In the genomic region with DNA sequence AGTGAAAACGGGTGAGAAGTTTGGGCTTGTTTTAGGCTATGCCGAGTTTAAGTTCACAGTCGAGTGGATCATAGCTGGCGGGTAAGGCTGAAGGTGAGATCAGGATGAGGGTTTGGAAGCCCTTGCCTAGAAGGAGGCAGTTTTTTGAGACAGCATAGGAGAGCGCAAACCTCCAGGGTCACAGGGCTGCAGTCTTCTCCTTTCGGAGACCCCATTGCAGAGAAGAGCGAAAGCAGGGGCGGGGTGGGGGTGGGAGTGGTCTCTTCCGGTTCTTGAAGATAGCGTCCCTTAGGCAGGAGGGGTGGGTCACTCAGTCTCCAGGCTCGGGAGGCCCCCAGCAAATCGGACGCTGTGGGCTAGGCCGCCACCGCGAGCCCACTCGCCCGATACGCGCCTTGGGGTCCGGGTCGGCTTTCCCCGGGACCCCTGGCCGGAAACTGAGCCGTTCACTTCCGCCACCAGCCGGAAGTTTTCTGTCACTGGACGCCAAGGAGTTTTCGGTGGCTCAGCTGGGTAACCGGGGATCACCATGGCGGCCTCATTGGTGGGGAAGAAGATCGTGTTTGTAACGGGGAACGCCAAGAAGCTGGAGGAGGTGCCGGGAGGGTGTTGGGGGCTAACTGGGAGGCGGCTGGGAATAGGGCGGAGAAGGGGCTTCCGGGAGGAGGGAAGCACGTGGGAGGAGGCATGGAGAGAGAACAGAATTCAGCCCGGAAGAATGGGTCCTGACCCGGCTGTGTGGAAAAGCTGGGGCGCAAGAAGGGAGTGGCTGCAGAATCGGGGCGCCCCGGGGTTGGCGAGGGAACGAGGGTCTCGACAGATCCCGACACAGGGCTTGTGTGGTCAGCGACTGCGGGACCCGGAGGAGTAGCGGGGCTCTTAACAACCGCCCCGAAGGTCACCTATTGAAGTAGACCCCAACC, we compare ENCODE assay signal across 1 cellular context.
A peak's percentile ranks its signal among the peaks of the same experiment; 100 is the strongest.
TF ChIP-seq lines count a peak whose summit lies in the region.

A gene (plus strand): TSS at position 476 of the 923 bp plus-strand sequence. CDS start 54 bp downstream, at position 530.

TF ChIP-seq in SK-N-SH, 30 proteins besides CTCF, POLR2A, EP300 and RAD21 (continued from another document):
- TF ChIP-seq RXRA (IDR thresholded peaks at IDR 0.05; ENCODE audit: borderline replicate concordance, low read depth) (no peak), TAF1 (IDR thresholded peaks at IDR 0.05; ENCODE audit: borderline replicate concordance, low read depth, low read length) (peak; percentile 65), JUND (IDR thresholded peaks at IDR 0.05) (no peak), TCF12 (IDR thresholded peaks at IDR 0.05) (no peak), GABPA (IDR thresholded peaks at IDR 0.05; ENCODE audit: low read depth) (peak; percentile 94), NFIC (IDR thresholded peaks at IDR 0.05; ENCODE audit: borderline replicate concordance) (no peak), YY1 (IDR thresholded peaks at IDR 0.05; ENCODE audit: low read depth) (peak; percentile 73), POLR2AphosphoS5 (IDR thresholded peaks at IDR 0.05; ENCODE audit: low read depth, low read length) (peak; percentile 69), FOXJ3 (CRISPR knock-in tag; IDR thresholded peaks at IDR 0.05) (no peak), FOSL2 (IDR thresholded peaks at IDR 0.05; ENCODE audit: borderline replicate concordance, low read depth) (no peak), ELF1 (IDR thresholded peaks at IDR 0.05) (peak; percentile 70), TEAD4 (IDR thresholded peaks at IDR 0.05; ENCODE audit: borderline replicate concordance, insufficient read depth) (no peak), EZH2phosphoT487 (IDR thresholded peaks at IDR 0.05; ENCODE audit: borderline replicate concordance, low read depth) (no peak)
- TF ChIP-seq, protein P1, sequence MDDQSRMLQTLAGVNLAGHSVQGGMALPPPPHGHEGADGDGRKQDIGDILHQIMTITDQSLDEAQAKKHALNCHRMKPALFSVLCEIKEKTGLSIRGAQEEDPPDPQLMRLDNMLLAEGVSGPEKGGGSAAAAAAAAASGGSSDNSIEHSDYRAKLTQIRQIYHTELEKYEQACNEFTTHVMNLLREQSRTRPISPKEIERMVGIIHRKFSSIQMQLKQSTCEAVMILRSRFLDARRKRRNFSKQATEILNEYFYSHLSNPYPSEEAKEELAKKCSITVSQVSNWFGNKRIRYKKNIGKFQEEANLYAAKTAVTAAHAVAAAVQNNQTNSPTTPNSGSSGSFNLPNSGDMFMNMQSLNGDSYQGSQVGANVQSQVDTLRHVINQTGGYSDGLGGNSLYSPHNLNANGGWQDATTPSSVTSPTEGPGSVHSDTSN (IDR thresholded peaks at IDR 0.05) = no peak
- TF ChIP-seq, protein P2, sequence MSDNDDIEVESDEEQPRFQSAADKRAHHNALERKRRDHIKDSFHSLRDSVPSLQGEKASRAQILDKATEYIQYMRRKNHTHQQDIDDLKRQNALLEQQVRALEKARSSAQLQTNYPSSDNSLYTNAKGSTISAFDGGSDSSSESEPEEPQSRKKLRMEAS (IDR thresholded peaks at IDR 0.05; ENCODE audit: low read depth) = peak; percentile 98
- TF ChIP-seq, protein P3, sequence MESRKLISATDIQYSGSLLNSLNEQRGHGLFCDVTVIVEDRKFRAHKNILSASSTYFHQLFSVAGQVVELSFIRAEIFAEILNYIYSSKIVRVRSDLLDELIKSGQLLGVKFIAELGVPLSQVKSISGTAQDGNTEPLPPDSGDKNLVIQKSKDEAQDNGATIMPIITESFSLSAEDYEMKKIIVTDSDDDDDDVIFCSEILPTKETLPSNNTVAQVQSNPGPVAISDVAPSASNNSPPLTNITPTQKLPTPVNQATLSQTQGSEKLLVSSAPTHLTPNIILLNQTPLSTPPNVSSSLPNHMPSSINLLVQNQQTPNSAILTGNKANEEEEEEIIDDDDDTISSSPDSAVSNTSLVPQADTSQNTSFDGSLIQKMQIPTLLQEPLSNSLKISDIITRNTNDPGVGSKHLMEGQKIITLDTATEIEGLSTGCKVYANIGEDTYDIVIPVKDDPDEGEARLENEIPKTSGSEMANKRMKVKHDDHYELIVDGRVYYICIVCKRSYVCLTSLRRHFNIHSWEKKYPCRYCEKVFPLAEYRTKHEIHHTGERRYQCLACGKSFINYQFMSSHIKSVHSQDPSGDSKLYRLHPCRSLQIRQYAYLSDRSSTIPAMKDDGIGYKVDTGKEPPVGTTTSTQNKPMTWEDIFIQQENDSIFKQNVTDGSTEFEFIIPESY (IDR thresholded peaks at IDR 0.05; ENCODE audit: borderline replicate concordance, low read depth) = no peak
- TF ChIP-seq, protein P4, sequence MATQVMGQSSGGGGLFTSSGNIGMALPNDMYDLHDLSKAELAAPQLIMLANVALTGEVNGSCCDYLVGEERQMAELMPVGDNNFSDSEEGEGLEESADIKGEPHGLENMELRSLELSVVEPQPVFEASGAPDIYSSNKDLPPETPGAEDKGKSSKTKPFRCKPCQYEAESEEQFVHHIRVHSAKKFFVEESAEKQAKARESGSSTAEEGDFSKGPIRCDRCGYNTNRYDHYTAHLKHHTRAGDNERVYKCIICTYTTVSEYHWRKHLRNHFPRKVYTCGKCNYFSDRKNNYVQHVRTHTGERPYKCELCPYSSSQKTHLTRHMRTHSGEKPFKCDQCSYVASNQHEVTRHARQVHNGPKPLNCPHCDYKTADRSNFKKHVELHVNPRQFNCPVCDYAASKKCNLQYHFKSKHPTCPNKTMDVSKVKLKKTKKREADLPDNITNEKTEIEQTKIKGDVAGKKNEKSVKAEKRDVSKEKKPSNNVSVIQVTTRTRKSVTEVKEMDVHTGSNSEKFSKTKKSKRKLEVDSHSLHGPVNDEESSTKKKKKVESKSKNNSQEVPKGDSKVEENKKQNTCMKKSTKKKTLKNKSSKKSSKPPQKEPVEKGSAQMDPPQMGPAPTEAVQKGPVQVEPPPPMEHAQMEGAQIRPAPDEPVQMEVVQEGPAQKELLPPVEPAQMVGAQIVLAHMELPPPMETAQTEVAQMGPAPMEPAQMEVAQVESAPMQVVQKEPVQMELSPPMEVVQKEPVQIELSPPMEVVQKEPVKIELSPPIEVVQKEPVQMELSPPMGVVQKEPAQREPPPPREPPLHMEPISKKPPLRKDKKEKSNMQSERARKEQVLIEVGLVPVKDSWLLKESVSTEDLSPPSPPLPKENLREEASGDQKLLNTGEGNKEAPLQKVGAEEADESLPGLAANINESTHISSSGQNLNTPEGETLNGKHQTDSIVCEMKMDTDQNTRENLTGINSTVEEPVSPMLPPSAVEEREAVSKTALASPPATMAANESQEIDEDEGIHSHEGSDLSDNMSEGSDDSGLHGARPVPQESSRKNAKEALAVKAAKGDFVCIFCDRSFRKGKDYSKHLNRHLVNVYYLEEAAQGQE (IDR thresholded peaks at IDR 0.05; ENCODE audit: low read depth, low read length) = no peak
- TF ChIP-seq, protein P5, sequence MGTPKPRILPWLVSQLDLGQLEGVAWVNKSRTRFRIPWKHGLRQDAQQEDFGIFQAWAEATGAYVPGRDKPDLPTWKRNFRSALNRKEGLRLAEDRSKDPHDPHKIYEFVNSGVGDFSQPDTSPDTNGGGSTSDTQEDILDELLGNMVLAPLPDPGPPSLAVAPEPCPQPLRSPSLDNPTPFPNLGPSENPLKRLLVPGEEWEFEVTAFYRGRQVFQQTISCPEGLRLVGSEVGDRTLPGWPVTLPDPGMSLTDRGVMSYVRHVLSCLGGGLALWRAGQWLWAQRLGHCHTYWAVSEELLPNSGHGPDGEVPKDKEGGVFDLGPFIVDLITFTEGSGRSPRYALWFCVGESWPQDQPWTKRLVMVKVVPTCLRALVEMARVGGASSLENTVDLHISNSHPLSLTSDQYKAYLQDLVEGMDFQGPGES (IDR thresholded peaks at IDR 0.05; ENCODE audit: low read depth, low read length) = no peak
